9 cellular contexts compared by ENCODE assay signal in genomic region chr3:70779296-70779695, GRCh38.
"Had no signal": no experiment of that assay in that cellular context is flagged by ENCODE, and none has a peak within 500 bp of the region (broad histone marks: within the 10 kb centered on the region; RNA-seq: fewer than 3 reads in every experiment).

No MANE protein-coding gene starts in this region.

- ATAC-seq: HCT116, K562 had no signal

- H3K9ac ChIP-seq: GM23248 had no signal

- H3K4me3 ChIP-seq: GM23248, HAP-1, K562 had no signal

- DNase-seq: GM23248, GOT3, H7, HFFc6, IMR-90, KG1 had no signal

- H3K9me3 ChIP-seq: HAP-1 had no signal

- H3K36me3 ChIP-seq: HAP-1 had no signal

- H2AFZ ChIP-seq: GM23248 had no signal

- H3K4me1 ChIP-seq: HAP-1 had no signal

- H3K27ac ChIP-seq: GM23248 had no signal
